Comparison of ENCODE assay signal across 9 cellular contexts in the genomic region with DNA sequence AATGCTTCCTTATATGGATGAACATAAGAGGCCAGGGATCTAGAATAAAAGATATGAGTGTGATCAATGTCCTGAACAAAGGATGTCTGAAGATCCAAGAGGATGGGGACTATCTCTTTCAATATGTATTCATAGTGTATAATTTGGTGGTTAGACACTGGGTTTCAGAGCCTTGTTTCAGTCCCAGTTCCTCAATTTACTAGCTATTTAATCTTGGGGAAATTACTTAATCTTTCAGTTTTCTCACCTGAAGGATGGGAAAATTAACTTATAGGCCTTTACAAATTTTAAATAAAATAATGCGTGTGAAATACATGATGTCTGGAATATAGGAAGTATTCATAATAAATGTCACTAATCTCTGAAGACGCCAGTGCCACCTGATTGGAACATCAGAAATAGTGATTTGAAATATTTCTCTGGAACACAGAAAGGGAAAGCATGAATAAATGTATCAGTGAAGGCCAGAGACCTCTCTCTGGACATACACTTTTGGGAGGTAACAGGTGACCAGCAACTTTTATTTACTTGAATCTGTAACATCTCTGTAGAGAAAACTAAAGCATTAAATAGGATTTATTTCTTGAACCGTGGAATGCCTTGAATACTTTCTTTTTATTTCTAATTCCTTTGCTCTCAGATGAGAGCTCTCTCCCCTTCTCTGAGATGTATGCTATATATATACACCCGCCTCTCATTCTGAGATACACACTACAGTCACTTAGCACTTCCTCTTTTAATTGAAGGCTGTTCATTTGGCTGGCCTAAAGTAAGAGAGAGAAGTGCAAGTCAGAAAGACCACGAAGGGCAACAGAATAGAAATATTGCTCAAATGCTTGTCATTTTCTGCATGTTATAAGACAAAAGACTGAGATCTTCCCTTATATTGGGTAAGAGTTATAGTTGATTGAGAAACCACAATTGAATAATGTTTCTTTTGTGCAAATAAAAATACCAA.
DNase-seq lines count a peak whose midpoint lies in the region; ATAC-seq and TF ChIP-seq lines count a peak whose summit lies in the region.
"Had no signal": no experiment of that assay in that cellular context is flagged by ENCODE, and none has a peak within 500 bp of the region (broad histone marks: within the 10 kb centered on the region; RNA-seq: fewer than 3 reads in every experiment).

No MANE protein-coding gene starts in this region.

- H3K4me3 ChIP-seq in ovary: no peak overlapping the region
- H3K4me3 ChIP-seq in SJCRH30: no peak overlapping the region

- no peaks in the 10 kb centered on the region for H3K36me3 Mint-ChIP-seq in CD14-positive monocyte

- DNase-seq in CD14-positive monocyte (ENCODE audit: low spot score) (no peak), RPMI8226 (peak; percentile 5), ovary (no peak), NCI-H146 treated with DMSO at 0.1 percent for 48 hours (lab: John Stamatoyannopoulos, UW; ENCODE audit: unreplicated experiment) (no peak), ecto neural progenitor cell (ENCODE audit: low spot score) (no peak), SJCRH30 (no peak)
- DNase-seq: effector CD4-positive, alpha-beta T cell had no signal

- H3K9me3 ChIP-seq in ovary (no peaks in the 10 kb centered on the region), SJCRH30 (replicated peaks) (no peaks in the 10 kb centered on the region)

- H3K27me3 ChIP-seq in ovary (no peaks in the 10 kb centered on the region), SJCRH30 (no peaks in the 10 kb centered on the region)

- H3K27me3 Mint-ChIP-seq in CD14-positive monocyte (ENCODE audit: low read depth in 3 of 3): peaks cover 0 to 2% (median 0%) of the 10 kb centered on the region in 3 donors

- WGBS in ovary, 3 donors: 80 to 84% (median 81%) methylated on average over 5 of the region's 5 CpGs

- H3K27ac Mint-ChIP-seq in CD14-positive monocyte: peak overlapping the region; percentile 34 to 87 (median 63)

- ATAC-seq in GM19438 (IDR thresholded peaks at IDR 0.05; ENCODE audit: low read depth, unreplicated experiment) (peak; percentile 98), HG03064 (IDR thresholded peaks at IDR 0.05; ENCODE audit: low read depth, unreplicated experiment) (peak; percentile 98)

- intact Hi-C loops in CD14-positive monocyte (cut with micrococcal nuclease) (no loop called here), ovary (cut with DNase I) (no loop called here)

- H3K27ac ChIP-seq in ovary (no peak overlapping the region), SJCRH30 (no peak overlapping the region)

- TF ChIP-seq CTCF in CD14-positive monocyte (IDR thresholded peaks at IDR 0.05) (no peak), ovary (IDR thresholded peaks at IDR 0.05) (no peak)

- peaks cover 28% of the 10 kb centered on the region for H3K4me1 Mint-ChIP-seq in CD14-positive monocyte

- TF ChIP-seq POLR2A in ovary (IDR thresholded peaks at IDR 0.05): no peak

- peaks cover 0 to 2% (median 0%) of the 10 kb centered on the region in 7 donors for H3K9me3 Mint-ChIP-seq in CD14-positive monocyte

- TF ChIP-seq EP300 in ovary (IDR thresholded peaks at IDR 0.05): no peak

- H3K36me3 ChIP-seq in ovary: no peaks in the 10 kb centered on the region
- H3K36me3 ChIP-seq in SJCRH30: no peaks in the 10 kb centered on the region

- no peaks in the 10 kb centered on the region for H3K4me1 ChIP-seq in ovary (ENCODE audit: insufficient read depth)
- peaks cover 13% of the 10 kb centered on the region for H3K4me1 ChIP-seq in SJCRH30

- peak overlapping the region in 1 of 2 donors; percentile 15 for H3K4me3 Mint-ChIP-seq in CD14-positive monocyte
